In the genomic region with DNA sequence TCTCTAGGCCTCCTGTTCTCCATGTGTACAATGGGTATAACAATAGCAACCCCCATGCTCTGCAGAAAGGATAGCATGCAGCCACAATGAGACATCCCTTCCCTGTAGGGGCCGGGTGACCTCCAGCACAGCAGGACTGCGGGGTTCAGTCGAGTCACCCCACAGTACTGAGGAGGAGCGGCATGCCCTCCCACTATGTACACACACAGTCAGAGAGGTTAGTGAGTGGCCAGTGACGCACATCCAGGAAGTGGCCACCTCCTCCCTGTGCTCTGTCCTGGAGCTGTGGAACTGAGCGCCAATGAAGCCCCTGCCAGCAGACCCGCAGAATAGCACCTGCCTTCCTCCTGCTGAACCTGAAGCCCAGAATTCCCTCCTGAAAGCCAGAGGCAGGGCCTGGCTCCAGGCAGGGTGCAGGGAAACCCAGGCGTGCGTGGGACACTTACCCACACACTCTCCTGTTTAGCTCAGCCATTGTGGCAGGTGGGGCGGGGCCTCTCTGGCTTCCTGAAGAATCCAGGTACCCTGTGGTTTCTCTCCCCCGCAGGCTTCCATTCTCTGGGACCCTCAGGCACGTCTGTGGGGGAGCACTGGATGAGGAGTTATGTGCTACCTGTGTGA, we compare ENCODE assay signal across 30 cellular contexts. TPM values are rescaled to one million over a fixed set of nuclear protein-coding genes. Genes with fewer than 3 reads are reported as not detected.
DNase-seq lines count a peak whose midpoint lies in the region; ATAC-seq, FAIRE-seq and TF ChIP-seq lines count a peak whose summit lies in the region.
"Had no signal": no experiment of that assay in that cellular context is flagged by ENCODE, and none has a peak within 500 bp of the region (broad histone marks: within the 10 kb centered on the region; RNA-seq: fewer than 3 reads in every experiment).

No MANE protein-coding gene starts in this region.

- H3K9me3 ChIP-seq in astrocyte (ENCODE audit: insufficient read depth, low read depth, low read length) (no peaks in the 10 kb centered on the region), mucosa of descending colon (no peaks in the 10 kb centered on the region)
- H3K9me3 ChIP-seq: Caco-2 had no signal

- peak; percentile 32 for DNase-seq in EL
- peak; percentile 86 for DNase-seq in HT1080 (ENCODE audit: low read depth)
- no peak for DNase-seq in astrocyte (ENCODE audit: low read depth)
- no peak for DNase-seq in neural crest cell (ENCODE audit: low read depth, low spot score)
- DNase-seq in frontal cortex (ENCODE audit: low spot score in 2 of 2), result no peak
- DNase-seq in brain microvascular endothelial cell, result no peak
- DNase-seq in mucosa of descending colon, result no peak
- DNase-seq: Caco-2; CD8-positive, alpha-beta T cell; DMS79; GM23248; H9; HFFc6; NCI-H1048; NCI-H1417; NCI-H1694; NCI-H2029 treated with DMSO at 0.1 percent for 48 hours; NCI-H446 treated with DMSO at 0.1 percent for 48 hours; NCI-H526; NCI-H82; NK-92 treated with Interleukin-12 subunit alpha and Interleukin-12 subunit beta, amount 100 ng/mL, for 24 hours; PC-9; SHP77 had no signal

- H3K36me3 ChIP-seq in astrocyte (ENCODE audit: insufficient read depth, low read length) (no peaks in the 10 kb centered on the region), brain microvascular endothelial cell (replicated peaks) (no peaks in the 10 kb centered on the region), mucosa of descending colon (ENCODE audit: low read depth) (no peaks in the 10 kb centered on the region)

- in situ Hi-C loops in brain microvascular endothelial cell (cut with HindIII; ENCODE audit: low pct_ligation_motif_present, low sequenced_read_pairs), result no loop called here

- H3K27me3 Mint-ChIP-seq in astrocyte (ENCODE audit: low read depth, unreplicated experiment), result peaks cover 44% of the 10 kb centered on the region
- peaks cover 1% of the 10 kb centered on the region for H3K27me3 Mint-ChIP-seq in neural crest cell (ENCODE audit: low read depth)

- H3K4me3 Mint-ChIP-seq in astrocyte (ENCODE audit: unreplicated experiment) (no peak overlapping the region), neural crest cell (no peak overlapping the region)
- H3K4me3 Mint-ChIP-seq: B cell; CD8-positive, alpha-beta T cell; H9; HFFc6 had no signal

- H3K27ac Mint-ChIP-seq in astrocyte (ENCODE audit: unreplicated experiment) (no peak overlapping the region), neural crest cell (ENCODE audit: unreplicated experiment) (peak overlapping the region; percentile 24)
- H3K27ac Mint-ChIP-seq: B cell; CD8-positive, alpha-beta T cell; H9; HFFc6; IgD-negative memory B cell had no signal

- H3K9me3 Mint-ChIP-seq in astrocyte (ENCODE audit: unreplicated experiment) (peaks cover 3% of the 10 kb centered on the region), neural crest cell (peaks cover 3% of the 10 kb centered on the region)
- H3K9me3 Mint-ChIP-seq: H9 had no signal

- H3K4me1 Mint-ChIP-seq in astrocyte (ENCODE audit: low read depth, unreplicated experiment) (peaks cover 4% of the 10 kb centered on the region), neural crest cell (peaks cover 2% of the 10 kb centered on the region)
- H3K4me1 Mint-ChIP-seq: B cell, IgD-negative memory B cell had no signal

- peak overlapping the region; percentile 31 for H2AFZ ChIP-seq in astrocyte (ENCODE audit: low read depth, low read length)
- H2AFZ ChIP-seq: GM23248, PC-9 had no signal

- ATAC-seq in HG03025 (IDR thresholded peaks at IDR 0.05; ENCODE audit: low FRiP score, unreplicated experiment), result no peak
- no peak for ATAC-seq in mucosa of descending colon
- ATAC-seq: CD8-positive, alpha-beta T cell had no signal

- TF ChIP-seq CTCF in astrocyte (IDR thresholded peaks at IDR 0.05; ENCODE audit: insufficient read depth, low read depth, low read length) (no peak), neural crest cell (conservative IDR thresholded peaks at IDR 0.05) (no peak), brain microvascular endothelial cell (IDR thresholded peaks at IDR 0.05; ENCODE audit: low read depth, low read length, missing control alignments) (no peak), mucosa of descending colon (IDR thresholded peaks at IDR 0.05) (no peak)

- H3K4me1 ChIP-seq in astrocyte (ENCODE audit: insufficient read depth, low read length) (peaks cover 5% of the 10 kb centered on the region), mucosa of descending colon (ENCODE audit: low read depth) (no peaks in the 10 kb centered on the region)
- H3K4me1 ChIP-seq: Caco-2 had no signal

- H3K9ac ChIP-seq in astrocyte (ENCODE audit: low read length), result no peak overlapping the region
- H3K9ac ChIP-seq: GM23248, KMS-11 had no signal

- no peaks in the 10 kb centered on the region for H4K20me1 ChIP-seq in astrocyte (ENCODE audit: insufficient read depth, low read length)

- intact Hi-C loops in mucosa of descending colon (cut with DNase I, micrococcal nuclease), result no loop called here

- H3K4me3 ChIP-seq in astrocyte (ENCODE audit: insufficient read depth, low read depth, low read length), result no peak overlapping the region
- H3K4me3 ChIP-seq in brain microvascular endothelial cell (ENCODE audit: low read depth, low read length), result no peak overlapping the region
- no peak overlapping the region for H3K4me3 ChIP-seq in mucosa of descending colon
- H3K4me3 ChIP-seq: GM23248, PC-9 had no signal

- H3K27me3 ChIP-seq in astrocyte (ENCODE audit: insufficient read depth, low read length) (peaks cover 3% of the 10 kb centered on the region), brain microvascular endothelial cell (replicated peaks) (no peaks in the 10 kb centered on the region)

- H3K79me2 ChIP-seq in astrocyte (ENCODE audit: insufficient read depth, low read length), result no peaks in the 10 kb centered on the region

- FAIRE-seq in astrocyte (lab: Jason Lieb, UNC) (no peak), frontal cortex (lab: Jason Lieb, UNC) (no peak)
- FAIRE-seq: GM18507 had no signal

- H3K4me2 ChIP-seq in astrocyte (ENCODE audit: low read length), result no peak overlapping the region
- H3K4me2 ChIP-seq: KMS-11, PC-9 had no signal

- H3K27ac ChIP-seq in astrocyte (ENCODE audit: low read depth, low read length) (no peak overlapping the region), brain microvascular endothelial cell (no peak overlapping the region)
- H3K27ac ChIP-seq: C4-2B, GM23248, KMS-11, PC-9, RWPE1 had no signal

- H3K36me3 Mint-ChIP-seq in astrocyte (ENCODE audit: low read depth, unreplicated experiment) (no peaks in the 10 kb centered on the region), neural crest cell (ENCODE audit: low read depth) (no peaks in the 10 kb centered on the region)
- H3K36me3 Mint-ChIP-seq: CD8-positive, alpha-beta T cell had no signal

RNA-seq across cellular contexts. Expression of gene WFS1, which starts 50.0 kb away (rescaled TPM):
- 11.1 and 14.8 TPM in 2 replicates for total RNA-seq in HT1080 (2014; rRNA removed; shearing (Covaris generic))
- 11.3 and 12.8 TPM in 2 replicates for polyA plus RNA-seq in HT1080 (2015; cell fraction: cytosol; rRNA removed)
- 32.4 and 35.1 TPM in 2 replicates for polyA plus RNA-seq in HT1080 (2015; cell fraction: nucleus; rRNA removed)
- total RNA-seq in astrocyte (34.7 and 39.0 TPM in 2 replicates), neural crest cell (24.8 and 25.1 TPM in 2 replicates), frontal cortex (3.7 TPM), mucosa of descending colon (10 to 100 TPM in 2 of 3 donors, 1 to 10 TPM in 1; 5.8 to 39.2 (median 14.9) TPM)

Comparison
In these comparisons a context has a peak if more than half of its experiments do, and no peak if none do; other contexts are left out.
1. DNase-seq: peak in EL (single experiment) and HT1080 (single experiment); none in astrocyte (single experiment), neural crest cell (single experiment), frontal cortex (0 of 2), brain microvascular endothelial cell (single experiment) and mucosa of descending colon (0 of 3).